8 cellular contexts compared by ENCODE assay signal in genomic region chr13:41075034-41075433, GRCh38. TPM values are rescaled to one million over a fixed set of nuclear protein-coding genes. Genes with fewer than 3 reads are reported as not detected.
A peak's percentile ranks its signal among the peaks of the same experiment; 100 is the strongest.
DNase-seq lines count a peak whose midpoint lies in the region; ATAC-seq lines count a peak whose summit lies in the region.

No MANE protein-coding gene starts in this region.

- DNase-seq in stimulated activated CD4-positive, alpha-beta T cell treated with anti-CD3 and anti-CD28 coated beads, Interleukin-15, amount 100 ng/mL, for 24 hours: peak; percentile 30
- no peak for DNase-seq in stimulated activated CD4-positive, alpha-beta T cell treated with anti-CD3 and anti-CD28 coated beads, Interleukin-1b, Interleukin-23, amount 100 ng/mL, for 48 hours
- DNase-seq in RKO (ENCODE audit: low spot score) (peak; percentile 47), HPDE6-E6E7 (ENCODE audit: extremely low spot score) (no peak), NCI-H1092 (lab: John Stamatoyannopoulos, UW) (no peak)
- DNase-seq in effector memory CD8-positive, alpha-beta T cell: peak; percentile 22 to 40 (median 35)
- DNase-seq in naive thymus-derived CD8-positive, alpha-beta T cell: peak in 8 of 10 donors; percentile 9 to 58 (median 28)

- no peak overlapping the region for H3K4me3 Mint-ChIP-seq in effector memory CD8-positive, alpha-beta T cell
- no peak overlapping the region for H3K4me3 Mint-ChIP-seq in naive thymus-derived CD8-positive, alpha-beta T cell

- POLR2A ChIA-PET in naive thymus-derived CD8-positive, alpha-beta T cell (lab: Charles Lee): no interaction called here

- peaks cover 0 to 2% of the 10 kb centered on the region in 2 donors for H3K4me1 Mint-ChIP-seq in effector memory CD8-positive, alpha-beta T cell (ENCODE audit: low read depth in 2 of 2)
- peaks cover 0 to 4% (median 2%) of the 10 kb centered on the region in 4 donors for H3K4me1 Mint-ChIP-seq in naive thymus-derived CD8-positive, alpha-beta T cell

- no peak overlapping the region for H3K27ac Mint-ChIP-seq in effector memory CD8-positive, alpha-beta T cell
- H3K27ac Mint-ChIP-seq in naive thymus-derived CD8-positive, alpha-beta T cell: no peak overlapping the region

- peak; percentile 36 for ATAC-seq in effector memory CD8-positive, alpha-beta T cell (replicated peaks)
- peak; percentile 43 to 47 for ATAC-seq in naive thymus-derived CD8-positive, alpha-beta T cell
- ATAC-seq in GM19395 (IDR thresholded peaks at IDR 0.05; ENCODE audit: unreplicated experiment): no peak

- peaks cover 56% of the 10 kb centered on the region for H3K36me3 Mint-ChIP-seq in effector memory CD8-positive, alpha-beta T cell (ENCODE audit: insufficient read depth)
- H3K36me3 Mint-ChIP-seq in naive thymus-derived CD8-positive, alpha-beta T cell: peaks cover 14 to 85% (median 36%) of the 10 kb centered on the region in 3 donors

- H3K27me3 Mint-ChIP-seq in effector memory CD8-positive, alpha-beta T cell: no peaks in the 10 kb centered on the region
- H3K27me3 Mint-ChIP-seq in naive thymus-derived CD8-positive, alpha-beta T cell: no peaks in the 10 kb centered on the region

- no peaks in the 10 kb centered on the region for H3K9me3 Mint-ChIP-seq in effector memory CD8-positive, alpha-beta T cell
- no peaks in the 10 kb centered on the region for H3K9me3 Mint-ChIP-seq in naive thymus-derived CD8-positive, alpha-beta T cell

RNA-seq across cellular contexts. Expression of gene WBP4, which starts 13.7 kb away (rescaled TPM):
- 1 to 10 TPM; 8.8 to 9.0 TPM for total RNA-seq in naive thymus-derived CD8-positive, alpha-beta T cell
- polyA plus RNA-seq in naive thymus-derived CD8-positive, alpha-beta T cell: 1 to 10 TPM; 3.7 to 4.9 (median 3.9) TPM

RNA-seq across cellular contexts. Expression of gene ELF1, which starts 55.9 kb away (rescaled TPM):
- 100 to 1,000 TPM; 184 to 200 TPM for total RNA-seq in naive thymus-derived CD8-positive, alpha-beta T cell
- polyA plus RNA-seq in naive thymus-derived CD8-positive, alpha-beta T cell: 100 to 1,000 TPM; 127 to 155 (median 130) TPM

RNA-seq across cellular contexts. Expression of gene KBTBD6, which starts 57.6 kb away (rescaled TPM):
- total RNA-seq in naive thymus-derived CD8-positive, alpha-beta T cell: 1 to 10 TPM; 5.4 to 5.7 TPM
- polyA plus RNA-seq in naive thymus-derived CD8-positive, alpha-beta T cell: 1 to 10 TPM; 2.3 to 4.9 (median 4.4) TPM

Comparison
In these comparisons a context has a peak if more than half of its experiments do, and no peak if none do; other contexts are left out.
1. DNase-seq: peak in stimulated activated CD4-positive, alpha-beta T cell treated with anti-CD3 and anti-CD28 coated beads, Interleukin-15, amount 100 ng/mL, for 24 hours (single experiment), RKO (single experiment), effector memory CD8-positive, alpha-beta T cell (3 of 3) and naive thymus-derived CD8-positive, alpha-beta T cell (8 of 10); none in stimulated activated CD4-positive, alpha-beta T cell treated with anti-CD3 and anti-CD28 coated beads, Interleukin-1b, Interleukin-23, amount 100 ng/mL, for 48 hours (single experiment), HPDE6-E6E7 (single experiment) and NCI-H1092 (single experiment).